In genomic region chr1:221697924-221698425, GRCh38 we compare ENCODE assay signal across 1 cellular context.
TF ChIP-seq lines count a peak whose summit lies in the region.

No MANE protein-coding gene starts in this region.

TF ChIP-seq in liver, 16 proteins besides CTCF, POLR2A, EP300 and RAD21:
- no peak for TF ChIP-seq REST (IDR thresholded peaks at IDR 0.05)
- no peak for TF ChIP-seq EGR1 (IDR thresholded peaks at IDR 0.05; ENCODE audit: low read depth in 2 of 2)
- no peak for TF ChIP-seq NR2F2 (IDR thresholded peaks at IDR 0.05)
- TF ChIP-seq HNF4A (conservative IDR thresholded peaks at IDR 0.05): peak; percentile 34 to 57
- TF ChIP-seq ATF3 (IDR thresholded peaks at IDR 0.05): peak; percentile 48
- TF ChIP-seq RXRA (IDR thresholded peaks at IDR 0.05): peak in 1 of 2 donors; percentile 26
- TF ChIP-seq, protein P1, sequence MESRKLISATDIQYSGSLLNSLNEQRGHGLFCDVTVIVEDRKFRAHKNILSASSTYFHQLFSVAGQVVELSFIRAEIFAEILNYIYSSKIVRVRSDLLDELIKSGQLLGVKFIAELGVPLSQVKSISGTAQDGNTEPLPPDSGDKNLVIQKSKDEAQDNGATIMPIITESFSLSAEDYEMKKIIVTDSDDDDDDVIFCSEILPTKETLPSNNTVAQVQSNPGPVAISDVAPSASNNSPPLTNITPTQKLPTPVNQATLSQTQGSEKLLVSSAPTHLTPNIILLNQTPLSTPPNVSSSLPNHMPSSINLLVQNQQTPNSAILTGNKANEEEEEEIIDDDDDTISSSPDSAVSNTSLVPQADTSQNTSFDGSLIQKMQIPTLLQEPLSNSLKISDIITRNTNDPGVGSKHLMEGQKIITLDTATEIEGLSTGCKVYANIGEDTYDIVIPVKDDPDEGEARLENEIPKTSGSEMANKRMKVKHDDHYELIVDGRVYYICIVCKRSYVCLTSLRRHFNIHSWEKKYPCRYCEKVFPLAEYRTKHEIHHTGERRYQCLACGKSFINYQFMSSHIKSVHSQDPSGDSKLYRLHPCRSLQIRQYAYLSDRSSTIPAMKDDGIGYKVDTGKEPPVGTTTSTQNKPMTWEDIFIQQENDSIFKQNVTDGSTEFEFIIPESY (IDR thresholded peaks at IDR 0.05): no peak
- TF ChIP-seq, protein P2, sequence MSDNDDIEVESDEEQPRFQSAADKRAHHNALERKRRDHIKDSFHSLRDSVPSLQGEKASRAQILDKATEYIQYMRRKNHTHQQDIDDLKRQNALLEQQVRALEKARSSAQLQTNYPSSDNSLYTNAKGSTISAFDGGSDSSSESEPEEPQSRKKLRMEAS (IDR thresholded peaks at IDR 0.05): peak; percentile 68
- no peak for TF ChIP-seq FOXA2 (IDR thresholded peaks at IDR 0.05)
- TF ChIP-seq JUND (IDR thresholded peaks at IDR 0.05): peak; percentile 69 to 71
- no peak for TF ChIP-seq SP1 (IDR thresholded peaks at IDR 0.05)
